9 cellular contexts compared by ENCODE assay signal in genomic region chr9:131776473-131776872, GRCh38. TPM values are rescaled to one million over a fixed set of nuclear protein-coding genes. Genes with fewer than 3 reads are reported as not detected.
DNase-seq lines count a peak whose midpoint lies in the region; ATAC-seq and TF ChIP-seq lines count a peak whose summit lies in the region.
"Had no signal": no experiment of that assay in that cellular context is flagged by ENCODE, and none has a peak within 500 bp of the region (broad histone marks: within the 10 kb centered on the region; RNA-seq: fewer than 3 reads in every experiment).

No MANE protein-coding gene starts in this region.

- no peak overlapping the region for H3K56ac ChIP-seq in IMR-90 (ENCODE audit: extremely low read depth, insufficient read depth, low read length)

- H3K18ac ChIP-seq in IMR-90 (ENCODE audit: low read depth, low read length) = no peak overlapping the region

- no peak overlapping the region for H3K27ac Mint-ChIP-seq in Caco-2 (ENCODE audit: unreplicated experiment)
- no peak overlapping the region for H3K27ac Mint-ChIP-seq in activated CD8-positive, alpha-beta T cell treated with anti-CD3 and anti-CD28 coated beads, Interleukin-2, amount 10 ng/mL, durations not matched to agents 7 days and 5 days
- no peak overlapping the region for H3K27ac Mint-ChIP-seq in stimulated activated naive B cell treated with anti-CD40 and anti-IgM and Interleukin-4, amounts not matched to agents 10 μg/mL and 1 μg/mL and 100 μg/mL, for 72 hours

- H3K4me3 Mint-ChIP-seq in Caco-2 (ENCODE audit: unreplicated experiment) = no peak overlapping the region
- no peak overlapping the region for H3K4me3 Mint-ChIP-seq in activated CD8-positive, alpha-beta T cell treated with anti-CD3 and anti-CD28 coated beads, Interleukin-2, amount 10 ng/mL, durations not matched to agents 7 days and 5 days
- no peak overlapping the region for H3K4me3 Mint-ChIP-seq in stimulated activated naive B cell treated with anti-CD40 and anti-IgM and Interleukin-4, amounts not matched to agents 10 μg/mL and 1 μg/mL and 100 μg/mL, for 72 hours

- H3K36me3 Mint-ChIP-seq in Caco-2 (ENCODE audit: insufficient read depth, unreplicated experiment) = no peaks in the 10 kb centered on the region
- H3K36me3 Mint-ChIP-seq in activated CD8-positive, alpha-beta T cell treated with anti-CD3 and anti-CD28 coated beads, Interleukin-2, amount 10 ng/mL, durations not matched to agents 7 days and 5 days (ENCODE audit: low read depth) = no peaks in the 10 kb centered on the region
- H3K36me3 Mint-ChIP-seq in stimulated activated naive B cell treated with anti-CD40 and anti-IgM and Interleukin-4, amounts not matched to agents 10 μg/mL and 1 μg/mL and 100 μg/mL, for 72 hours = no peaks in the 10 kb centered on the region

- no peak for TF ChIP-seq RAD21 in IMR-90 (IDR thresholded peaks at IDR 0.05; ENCODE audit: low read length)

- H2AFZ ChIP-seq in IMR-90 (replicated peaks; ENCODE audit: low read length, poor library complexity) = peak overlapping the region; percentile 32

- H3K4me1 ChIP-seq in Caco-2 = no peaks in the 10 kb centered on the region
- H3K4me1 ChIP-seq in IMR-90 (ENCODE audit: control insufficient read depth, insufficient read depth, low read length) = no peaks in the 10 kb centered on the region

- H3K4me3 ChIP-seq in Caco-2 (ENCODE audit: low read depth, low read length) = no peak overlapping the region
- no peak overlapping the region for H3K4me3 ChIP-seq in IMR-90 (ENCODE audit: insufficient read depth, low read depth, low read length)

- H2BK120ac ChIP-seq in IMR-90 (ENCODE audit: low read depth, low read length) = no peak overlapping the region

- H3K27me3 Mint-ChIP-seq in Caco-2 (ENCODE audit: insufficient read depth, unreplicated experiment) = peaks cover 13% of the 10 kb centered on the region
- H3K27me3 Mint-ChIP-seq in activated CD8-positive, alpha-beta T cell treated with anti-CD3 and anti-CD28 coated beads, Interleukin-2, amount 10 ng/mL, durations not matched to agents 7 days and 5 days (ENCODE audit: low read depth) = peaks cover 5% of the 10 kb centered on the region
- H3K27me3 Mint-ChIP-seq in stimulated activated naive B cell treated with anti-CD40 and anti-IgM and Interleukin-4, amounts not matched to agents 10 μg/mL and 1 μg/mL and 100 μg/mL, for 72 hours = peaks cover 46 to 70% of the 10 kb centered on the region in 2 donors

- H3K36me3 ChIP-seq in Caco-2 (ENCODE audit: control insufficient read depth, insufficient read depth, low read length) (no peaks in the 10 kb centered on the region), IMR-90 (ENCODE audit: control insufficient read depth, insufficient read depth, low read length) (no peaks in the 10 kb centered on the region)

- H2BK5ac ChIP-seq in IMR-90 (ENCODE audit: low read depth, low read length, poor library complexity, severe bottlenecking) = no peak overlapping the region

- POLR2A ChIA-PET in Caco-2 (lab: Charles Lee) = interaction anchor here (0.6 kb wide), 1 partner anchor 64 kb away, joined by 3 read pairs; no protein-coding TSS in a partner anchor
- POLR2A ChIA-PET in IMR-90 (lab: Charles Lee; ENCODE audit: unreplicated experiment) = no interaction called here
- POLR2A ChIA-PET in activated CD8-positive, alpha-beta T cell treated with anti-CD3 and anti-CD28 coated beads, Interleukin-2, amount 10 ng/mL, durations not matched to agents 7 days and 5 days (lab: Charles Lee) = no interaction called here

- no peak overlapping the region for H2AK9ac ChIP-seq in IMR-90 (replicated peaks; ENCODE audit: low read depth, low read length, poor library complexity)

- no peak for TF ChIP-seq CTCF in Caco-2 (IDR thresholded peaks at IDR 0.05; ENCODE audit: insufficient read depth in 1 of 2, low read depth in 1 of 2, low read length in 1 of 2, severe bottlenecking in 1 of 2, unreplicated experiment in 1 of 2)
- TF ChIP-seq CTCF in IMR-90 (conservative IDR thresholded peaks at IDR 0.05; ENCODE audit: low read depth, low read length) = no peak

- TF ChIP-seq POLR2A in IMR-90 (IDR thresholded peaks at IDR 0.05; ENCODE audit: low read depth, low read length) = no peak

- no peak overlapping the region for H3K14ac ChIP-seq in IMR-90 (replicated peaks; ENCODE audit: low read depth, low read length)

- in situ Hi-C loops in IMR-90 (cut with MboI; ENCODE audit: low sequenced_read_pairs) = no loop called here

- H3K9me3 Mint-ChIP-seq in Caco-2 (ENCODE audit: unreplicated experiment) = no peaks in the 10 kb centered on the region
- H3K9me3 Mint-ChIP-seq in activated CD8-positive, alpha-beta T cell treated with anti-CD3 and anti-CD28 coated beads, Interleukin-2, amount 10 ng/mL, durations not matched to agents 7 days and 5 days (ENCODE audit: insufficient read depth) = no peaks in the 10 kb centered on the region
- H3K9me3 Mint-ChIP-seq in stimulated activated naive B cell treated with anti-CD40 and anti-IgM and Interleukin-4, amounts not matched to agents 10 μg/mL and 1 μg/mL and 100 μg/mL, for 72 hours = no peaks in the 10 kb centered on the region

- WGBS in IMR-90 (ENCODE audit: extremely low coverage in 2 of 2, insufficient read length in 1 of 2), 2 experiments = 14% methylated on average over 4 of the region's 7 CpGs; no CpG with 5 or more reads in 1 of the 2 experiments

- no peak overlapping the region for H4K91ac ChIP-seq in IMR-90 (ENCODE audit: insufficient read depth, low read depth, low read length)

- BruUV-seq in Caco-2 (replicated peaks; lab: Mats Ljungman, UMichigan) (no TSS peak), IMR-90 (replicated peaks; lab: Mats Ljungman, UMichigan) (no TSS peak)

- no peaks in the 10 kb centered on the region for H3K9me3 ChIP-seq in Caco-2
- peaks cover 4% of the 10 kb centered on the region for H3K9me3 ChIP-seq in IMR-90 (ENCODE audit: control insufficient read depth, insufficient read depth, low read length)

- H3K9me1 ChIP-seq in IMR-90 (ENCODE audit: insufficient read depth, low read length) = no peaks in the 10 kb centered on the region; the same call in 1 of the 2 replicates

- H3K27me3 ChIP-seq in Caco-2 (replicated peaks; ENCODE audit: control insufficient read depth, insufficient read depth, low read length) (no peaks in the 10 kb centered on the region), IMR-90 (ENCODE audit: control insufficient read depth, insufficient read depth, low read length) (peaks cover 27% of the 10 kb centered on the region)

- ATAC-seq in IMR-90 (ENCODE audit: low read depth) (peak; percentile 88), HG02981 (IDR thresholded peaks at IDR 0.05; ENCODE audit: unreplicated experiment) (no peak)
- peak; percentile 64 for ATAC-seq in activated CD8-positive, alpha-beta T cell treated with anti-CD3 and anti-CD28 coated beads, Interleukin-2, amount 10 ng/mL, durations not matched to agents 7 days and 5 days
- ATAC-seq in stimulated activated naive B cell treated with anti-CD40 and anti-IgM and Interleukin-4, amounts not matched to agents 10 μg/mL and 1 μg/mL and 100 μg/mL, for 72 hours (replicated peaks) = no peak

- no peak overlapping the region for H3K4me2 ChIP-seq in IMR-90 (ENCODE audit: low read depth, low read length)

- H3K4me1 Mint-ChIP-seq in Caco-2 (ENCODE audit: low read depth, unreplicated experiment) = no peaks in the 10 kb centered on the region
- no peaks in the 10 kb centered on the region for H3K4me1 Mint-ChIP-seq in activated CD8-positive, alpha-beta T cell treated with anti-CD3 and anti-CD28 coated beads, Interleukin-2, amount 10 ng/mL, durations not matched to agents 7 days and 5 days (ENCODE audit: low read depth)
- H3K4me1 Mint-ChIP-seq in stimulated activated naive B cell treated with anti-CD40 and anti-IgM and Interleukin-4, amounts not matched to agents 10 μg/mL and 1 μg/mL and 100 μg/mL, for 72 hours = peaks cover 14 to 16% of the 10 kb centered on the region in 2 donors

- H2BK20ac ChIP-seq in IMR-90 (ENCODE audit: low read depth, low read length) = no peak overlapping the region

- H4K20me1 ChIP-seq in IMR-90 (ENCODE audit: insufficient read depth, low read length) = peaks cover 5% of the 10 kb centered on the region; the same call in 1 of the 2 replicates

- H3K9ac ChIP-seq in IMR-90 (ENCODE audit: low read depth, low read length) = no peak overlapping the region

- H4K8ac ChIP-seq in IMR-90 (ENCODE audit: low read depth in 2 of 2, low read length in 2 of 2) = no peak overlapping the region

- H3K4ac ChIP-seq in IMR-90 (ENCODE audit: low read depth, low read length) = no peak overlapping the region

- no peak overlapping the region for H3K27ac ChIP-seq in IMR-90 (ENCODE audit: insufficient read depth, low read length)

- H2BK15ac ChIP-seq in IMR-90 (ENCODE audit: low read depth, low read length) = no peak overlapping the region

- CTCF ChIA-PET in Caco-2 (lab: Charles Lee) (no interaction called here), IMR-90 (lab: Yijun Ruan, JAX) (no interaction called here)
- CTCF ChIA-PET in activated CD8-positive, alpha-beta T cell treated with anti-CD3 and anti-CD28 coated beads, Interleukin-2, amount 10 ng/mL, durations not matched to agents 7 days and 5 days (lab: Charles Lee) = no interaction called here

- intact Hi-C loops in Caco-2 (cut with micrococcal nuclease; ENCODE audit: unreplicated experiment) (no loop called here), IMR-90 (cut with micrococcal nuclease) (loop anchor here (10.0 kb wide), 1 partner anchor 338 kb away; no protein-coding TSS in a partner anchor)

- no peak overlapping the region for H4K5ac ChIP-seq in IMR-90 (ENCODE audit: low read depth, low read length)

- dilution Hi-C loops in IMR-90 (cut with HindIII; ENCODE audit: low sequenced_read_pairs, unreplicated experiment) = no loop called here

- H2AK5ac ChIP-seq in IMR-90 (ENCODE audit: low read depth, low read length) = no peak overlapping the region

- peak; percentile 58 to 73 for DNase-seq in Caco-2
- DNase-seq in IMR-90 = peak; percentile 36
- peak; percentile 70 for DNase-seq in activated CD8-positive, alpha-beta T cell treated with anti-CD3 and anti-CD28 coated beads, Interleukin-2, amount 10 ng/mL, durations not matched to agents 7 days and 5 days
- DNase-seq in kidney tubule cell (ENCODE audit: low spot score) = peak; percentile 38
- no peak for DNase-seq in GDM1 (lab: John Stamatoyannopoulos, UW)
- DNase-seq in stimulated activated naive B cell treated with anti-CD40 and anti-IgM and Interleukin-4, amounts not matched to agents 10 μg/mL and 1 μg/mL and 100 μg/mL, for 72 hours = no peak
- DNase-seq in putamen (ENCODE audit: low spot score) = no peak
- DNase-seq: midbrain had no signal

- H3K23ac ChIP-seq in IMR-90 (ENCODE audit: low read depth, low read length) = no peak overlapping the region

- no peaks in the 10 kb centered on the region for H3K79me1 ChIP-seq in IMR-90 (ENCODE audit: low read depth in 1 of 2, low read length in 2 of 2)

TF ChIP-seq in IMR-90, 13 proteins besides CTCF, POLR2A, EP300 and RAD21 (continues in another document):
- no peak for TF ChIP-seq RFX5 (IDR thresholded peaks at IDR 0.05; ENCODE audit: low read depth, low read length)

RNA-seq across cellular contexts. Expression of gene RAPGEF1, which starts 36.6 kb away (rescaled TPM):
- total RNA-seq in Caco-2 (2022) (71.5 and 75.4 TPM in 2 replicates), IMR-90 (2012; rRNA removed) (13.1 and 13.3 TPM in 2 replicates)
- polyA plus RNA-seq in IMR-90 (2012; rRNA removed) = 22.3 and 23.0 TPM in 2 replicates
- polyA plus RNA-seq in IMR-90 (2012; cell fraction: cytosol; rRNA removed) = 14.6 and 21.5 TPM in 2 replicates
- 30.5 and 31.7 TPM in 2 replicates for polyA plus RNA-seq in IMR-90 (2012; cell fraction: nucleus; rRNA removed; ENCODE audit: low replicate concordance)
- total RNA-seq in activated CD8-positive, alpha-beta T cell treated with anti-CD3 and anti-CD28 coated beads, Interleukin-2, amount 10 ng/mL, durations not matched to agents 7 days and 5 days = 100 to 1,000 TPM; 128 TPM

Comparison
In these comparisons a context has a peak if more than half of its experiments do, and no peak if none do; other contexts are left out.
1. DNase-seq: peak in Caco-2 (2 of 2), IMR-90 (single experiment), activated CD8-positive, alpha-beta T cell treated with anti-CD3 and anti-CD28 coated beads, Interleukin-2, amount 10 ng/mL, durations not matched to agents 7 days and 5 days (single experiment) and kidney tubule cell (single experiment); none in GDM1 (single experiment), stimulated activated naive B cell treated with anti-CD40 and anti-IgM and Interleukin-4, amounts not matched to agents 10 μg/mL and 1 μg/mL and 100 μg/mL, for 72 hours (single experiment) and putamen (single experiment).
2. ATAC-seq: peak in IMR-90 (single experiment) and activated CD8-positive, alpha-beta T cell treated with anti-CD3 and anti-CD28 coated beads, Interleukin-2, amount 10 ng/mL, durations not matched to agents 7 days and 5 days (single experiment); none in HG02981 (single experiment) and stimulated activated naive B cell treated with anti-CD40 and anti-IgM and Interleukin-4, amounts not matched to agents 10 μg/mL and 1 μg/mL and 100 μg/mL, for 72 hours (0 of 2).